In the genomic region with DNA sequence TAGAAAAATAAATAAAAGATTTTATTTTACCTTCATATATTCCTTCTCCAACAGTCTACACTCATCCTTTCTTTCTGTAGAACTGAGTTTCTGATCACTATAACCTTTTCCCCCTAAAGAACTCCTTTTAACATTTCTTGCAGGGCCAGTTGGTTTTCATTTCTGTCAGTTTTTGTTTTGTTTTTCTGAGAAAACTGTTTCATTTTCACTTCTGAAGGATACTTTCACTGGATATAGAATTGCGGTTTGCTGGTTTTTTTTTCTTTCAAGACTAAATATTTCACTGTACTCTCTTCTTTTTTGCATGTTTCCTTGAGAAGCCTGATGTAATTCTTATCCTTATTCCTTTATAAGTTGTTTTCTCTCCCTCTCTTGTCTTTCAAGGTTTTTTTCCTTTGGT, we compare ENCODE assay signal across 14 cellular contexts.
DNase-seq lines count a peak whose midpoint lies in the region; ATAC-seq and TF ChIP-seq lines count a peak whose summit lies in the region.
"Had no signal": no experiment of that assay in that cellular context is flagged by ENCODE, and none has a peak within 500 bp of the region (broad histone marks: within the 10 kb centered on the region; RNA-seq: fewer than 3 reads in every experiment).

No MANE protein-coding gene starts in this region.

- H4K20me1 ChIP-seq in IMR-90 (ENCODE audit: insufficient read depth, low read length) = no peaks in the 10 kb centered on the region

- TF ChIP-seq CTCF in GM12865 (IDR thresholded peaks at IDR 0.05; ENCODE audit: insufficient read depth, low read depth, low read length, missing control alignments) (no peak), IMR-90 (conservative IDR thresholded peaks at IDR 0.05; ENCODE audit: low read depth, low read length) (no peak)

- no peak overlapping the region for H2AK5ac ChIP-seq in IMR-90 (ENCODE audit: low read depth, low read length)

- H3K4ac ChIP-seq in IMR-90 (ENCODE audit: low read depth, low read length) = no peak overlapping the region

- peaks cover 3% of the 10 kb centered on the region; the same call in 1 of the 2 replicates for H3K9me1 ChIP-seq in IMR-90 (ENCODE audit: insufficient read depth, low read length)

- H3K4me2 ChIP-seq in IMR-90 (ENCODE audit: low read depth, low read length) = peak overlapping the region; percentile 54; the same call in 1 of the 2 replicates

- no peak overlapping the region for H3K9ac ChIP-seq in IMR-90 (ENCODE audit: low read depth, low read length)

- TF ChIP-seq POLR2A in IMR-90 (IDR thresholded peaks at IDR 0.05; ENCODE audit: low read depth, low read length) = no peak

- POLR2A ChIA-PET in IMR-90 (lab: Charles Lee; ENCODE audit: unreplicated experiment) = no interaction called here

- dilution Hi-C loops in IMR-90 (cut with HindIII; ENCODE audit: low sequenced_read_pairs, unreplicated experiment) = no loop called here

- H3K9me3 ChIP-seq in IMR-90 (ENCODE audit: control insufficient read depth, insufficient read depth, low read length) = no peaks in the 10 kb centered on the region

- TF ChIP-seq RAD21 in IMR-90 (IDR thresholded peaks at IDR 0.05; ENCODE audit: low read length) = no peak

- no peak overlapping the region for H3K56ac ChIP-seq in IMR-90 (ENCODE audit: extremely low read depth, insufficient read depth, low read length)

- no peaks in the 10 kb centered on the region for H3K36me3 ChIP-seq in IMR-90 (ENCODE audit: control insufficient read depth, insufficient read depth, low read length)

- no peak overlapping the region for H2AK9ac ChIP-seq in IMR-90 (replicated peaks; ENCODE audit: low read depth, low read length, poor library complexity)

- peaks cover 9 to 10% of the 10 kb centered on the region in 2 donors for H3K4me1 Mint-ChIP-seq in immature natural killer cell

- H4K8ac ChIP-seq in IMR-90 (ENCODE audit: low read depth in 2 of 2, low read length in 2 of 2) = no peak overlapping the region

- no peaks in the 10 kb centered on the region for H3K27me3 ChIP-seq in IMR-90 (ENCODE audit: control insufficient read depth, insufficient read depth, low read length)

- H4K5ac ChIP-seq in IMR-90 (ENCODE audit: low read depth, low read length) = no peak overlapping the region

- intact Hi-C loops in IMR-90 (cut with micrococcal nuclease) = no loop called here

- H3K27ac ChIP-seq in IMR-90 (ENCODE audit: insufficient read depth, low read length) = no peak overlapping the region; the same call in 1 of the 2 replicates

- in situ Hi-C loops in IMR-90 (cut with MboI; ENCODE audit: low sequenced_read_pairs) = no loop called here

- peaks cover 0 to 2% (median 0%) of the 10 kb centered on the region in 3 donors for H3K27me3 Mint-ChIP-seq in immature natural killer cell (ENCODE audit: low read depth in 3 of 3)

- H3K9me3 Mint-ChIP-seq in immature natural killer cell = peaks cover 0 to 7% (median 0%) of the 10 kb centered on the region in 6 donors

- H3K36me3 Mint-ChIP-seq in immature natural killer cell = peaks cover 0 to 9% (median 0%) of the 10 kb centered on the region in 3 donors

- H3K14ac ChIP-seq in IMR-90 (replicated peaks; ENCODE audit: low read depth, low read length) = no peak overlapping the region

- peak; percentile 64 for ATAC-seq in GM19351 (IDR thresholded peaks at IDR 0.05; ENCODE audit: unreplicated experiment)
- no peak for ATAC-seq in IMR-90 (ENCODE audit: low read depth)
- no peak for ATAC-seq in GM21737 (IDR thresholded peaks at IDR 0.05; ENCODE audit: unreplicated experiment)
- ATAC-seq: left colon had no signal

- peaks cover 3% of the 10 kb centered on the region; the same call in 1 of the 2 replicates for H3K4me1 ChIP-seq in IMR-90 (ENCODE audit: control insufficient read depth, insufficient read depth, low read length)

- no peak overlapping the region for H2BK15ac ChIP-seq in IMR-90 (ENCODE audit: low read depth, low read length)

- H2BK120ac ChIP-seq in IMR-90 (ENCODE audit: low read depth, low read length) = no peak overlapping the region

- peak overlapping the region in 1 of 6 donors; percentile 42 for H3K27ac Mint-ChIP-seq in immature natural killer cell

- H3K4me3 Mint-ChIP-seq in immature natural killer cell = peak overlapping the region in 4 of 5 donors; percentile 8 to 49 (median 22)

- no peak overlapping the region for H2BK20ac ChIP-seq in IMR-90 (ENCODE audit: low read depth, low read length)

- H2AFZ ChIP-seq in IMR-90 (replicated peaks; ENCODE audit: low read length, poor library complexity) = no peak overlapping the region

- H2BK5ac ChIP-seq in IMR-90 (ENCODE audit: low read depth, low read length, poor library complexity, severe bottlenecking) = no peak overlapping the region

- H3K18ac ChIP-seq in IMR-90 (ENCODE audit: low read depth, low read length) = peak overlapping the region; percentile 59

- no CpG with 5 or more reads among the region's 1 CpG for WGBS in IMR-90 (ENCODE audit: extremely low coverage in 2 of 2, insufficient read length in 1 of 2), 2 experiments

- H3K4me3 ChIP-seq in GM12865 (ENCODE audit: low read depth, low read length) (no peak overlapping the region), IMR-90 (ENCODE audit: insufficient read depth, low read depth, low read length) (no peak overlapping the region)

- CTCF ChIA-PET in IMR-90 (lab: Yijun Ruan, JAX) = no interaction called here

- H4K91ac ChIP-seq in IMR-90 (ENCODE audit: insufficient read depth, low read depth, low read length) = no peak overlapping the region

- H3K23ac ChIP-seq in IMR-90 (ENCODE audit: low read depth, low read length) = no peak overlapping the region

- no TSS peak for BruUV-seq in IMR-90 (replicated peaks; lab: Mats Ljungman, UMichigan)

- DNase-seq in GM12865 (ENCODE audit: low read depth) (peak; percentile 4), IMR-90 (no peak), immature natural killer cell (peak; percentile 2 to 14 (median 5)), NCI-H69 (lab: John Stamatoyannopoulos, UW) (no peak), A172 (ENCODE audit: low spot score) (no peak)
- DNase-seq: activated CD4-positive, alpha-beta T cell treated with anti-CD3 and anti-CD28 coated beads, Interleukin-2, amount 50 U/mL, for 4 hours; activated T-cell treated with anti-CD3 and anti-CD28 coated beads, Interleukin-2, amount 50 U/mL, for 48 hours; C1 segment of cervical spinal cord; left colon; NCI-H2081 treated with DMSO at 0.1 percent for 48 hours; NCI-H748 treated with DMSO at 0.1 percent for 48 hours; stimulated activated CD4-positive, alpha-beta T cell treated with anti-CD3 and anti-CD28 coated beads, Interleukin-4, amount 100 ng/mL, for 4 hours had no signal

- no peaks in the 10 kb centered on the region for H3K79me1 ChIP-seq in IMR-90 (ENCODE audit: low read depth in 1 of 2, low read length in 2 of 2)

TF ChIP-seq in IMR-90, 13 proteins besides CTCF, POLR2A, EP300 and RAD21:
- no peak for TF ChIP-seq NFE2L2 (IDR thresholded peaks at IDR 0.05; ENCODE audit: low read depth, low read length)
- TF ChIP-seq CEBPB (IDR thresholded peaks at IDR 0.05; ENCODE audit: low read depth, low read length) = no peak
- TF ChIP-seq, protein P1, sequence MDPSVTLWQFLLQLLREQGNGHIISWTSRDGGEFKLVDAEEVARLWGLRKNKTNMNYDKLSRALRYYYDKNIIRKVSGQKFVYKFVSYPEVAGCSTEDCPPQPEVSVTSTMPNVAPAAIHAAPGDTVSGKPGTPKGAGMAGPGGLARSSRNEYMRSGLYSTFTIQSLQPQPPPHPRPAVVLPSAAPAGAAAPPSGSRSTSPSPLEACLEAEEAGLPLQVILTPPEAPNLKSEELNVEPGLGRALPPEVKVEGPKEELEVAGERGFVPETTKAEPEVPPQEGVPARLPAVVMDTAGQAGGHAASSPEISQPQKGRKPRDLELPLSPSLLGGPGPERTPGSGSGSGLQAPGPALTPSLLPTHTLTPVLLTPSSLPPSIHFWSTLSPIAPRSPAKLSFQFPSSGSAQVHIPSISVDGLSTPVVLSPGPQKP (IDR thresholded peaks at IDR 0.05; ENCODE audit: borderline replicate concordance, low read depth, low read length) = no peak
- no peak for TF ChIP-seq MAFK (IDR thresholded peaks at IDR 0.05; ENCODE audit: low read depth, low read length)
- no peak for TF ChIP-seq MXI1 (IDR thresholded peaks at IDR 0.05; ENCODE audit: borderline replicate concordance, low read depth, low read length)
- TF ChIP-seq BHLHE40 (IDR thresholded peaks at IDR 0.05; ENCODE audit: low read depth, low read length) = no peak
- no peak for TF ChIP-seq RFX5 (IDR thresholded peaks at IDR 0.05; ENCODE audit: low read depth, low read length)
- TF ChIP-seq SMC3 (IDR thresholded peaks at IDR 0.05; ENCODE audit: low read depth, low read length) = no peak
TF ChIP-seq in IMR-90: peak in this region for 0.

Comparison
In these comparisons a context has a peak if more than half of its experiments do, and no peak if none do; other contexts are left out.
1. DNase-seq: peak in GM12865 (single experiment) and immature natural killer cell (3 of 3); none in IMR-90 (single experiment), NCI-H69 (single experiment) and A172 (single experiment).